In genomic region chr15:39939487-39940452, GRCh38 we compare ENCODE assay signal across 12 cellular contexts. TPM values are rescaled to one million over a fixed set of nuclear protein-coding genes. Genes with fewer than 3 reads are reported as not detected.
DNase-seq lines count a peak whose midpoint lies in the region; ATAC-seq and TF ChIP-seq lines count a peak whose summit lies in the region.
"Had no signal": no experiment of that assay in that cellular context is flagged by ENCODE, and none has a peak within 500 bp of the region (broad histone marks: within the 10 kb centered on the region; RNA-seq: fewer than 3 reads in every experiment).

No MANE protein-coding gene starts in this region.

- H3K4me1 Mint-ChIP-seq in osteocyte (ENCODE audit: unreplicated experiment): peaks cover 64% of the 10 kb centered on the region

- no peak overlapping the region for H3K4me3 Mint-ChIP-seq in osteocyte (ENCODE audit: unreplicated experiment)
- H3K4me3 Mint-ChIP-seq: activated naive CD8-positive, alpha-beta T cell treated with anti-CD3 and anti-CD28 coated beads, Interleukin-2, amount 10 ng/mL, durations not matched to agents 7 days and 5 days; naive thymus-derived CD8-positive, alpha-beta T cell had no signal

- ATAC-seq in GM19452 (IDR thresholded peaks at IDR 0.05; ENCODE audit: unreplicated experiment): peak; percentile 50
- peak; percentile 66 for ATAC-seq in HG03432 (IDR thresholded peaks at IDR 0.05; ENCODE audit: unreplicated experiment)
- ATAC-seq: naive thymus-derived CD8-positive, alpha-beta T cell had no signal

- TF ChIP-seq CTCF in brain microvascular endothelial cell (IDR thresholded peaks at IDR 0.05; ENCODE audit: low read depth, low read length, missing control alignments) (no peak), osteocyte (IDR thresholded peaks at IDR 0.05) (no peak)

- no peaks in the 10 kb centered on the region for H3K9me3 Mint-ChIP-seq in osteocyte (ENCODE audit: unreplicated experiment)
- H3K9me3 Mint-ChIP-seq: activated naive CD8-positive, alpha-beta T cell treated with anti-CD3 and anti-CD28 coated beads, Interleukin-2, amount 10 ng/mL, durations not matched to agents 7 days and 5 days; naive thymus-derived CD8-positive, alpha-beta T cell had no signal

- H3K36me3 Mint-ChIP-seq in osteocyte (ENCODE audit: unreplicated experiment): peaks cover 33% of the 10 kb centered on the region

- no peaks in the 10 kb centered on the region for H3K27me3 ChIP-seq in brain microvascular endothelial cell (replicated peaks)

- H3K27ac ChIP-seq in brain microvascular endothelial cell: peak overlapping the region; percentile 2

- H3K36me3 ChIP-seq in brain microvascular endothelial cell (replicated peaks): peaks cover 19% of the 10 kb centered on the region

- peak overlapping the region; percentile 56 for H3K27ac Mint-ChIP-seq in osteocyte (ENCODE audit: unreplicated experiment)
- H3K27ac Mint-ChIP-seq: activated naive CD8-positive, alpha-beta T cell treated with anti-CD3 and anti-CD28 coated beads, Interleukin-2, amount 10 ng/mL, durations not matched to agents 7 days and 5 days had no signal

- DNase-seq in brain microvascular endothelial cell: no peak
- no peak for DNase-seq in osteocyte (ENCODE audit: extremely low spot score, unreplicated experiment)
- no peak for DNase-seq in GF-D8 (lab: John Stamatoyannopoulos, UW)
- no peak for DNase-seq in epidermal melanocyte (ENCODE audit: insufficient read length, low spot score)
- DNase-seq in GM19238 (ENCODE audit: insufficient read length, low spot score): no peak
- no peak for DNase-seq in NCI-H146 treated with DMSO at 0.1 percent for 48 hours (lab: John Stamatoyannopoulos, UW; ENCODE audit: unreplicated experiment)
- DNase-seq: activated naive CD8-positive, alpha-beta T cell treated with anti-CD3 and anti-CD28 coated beads, Interleukin-2, amount 10 ng/mL, durations not matched to agents 7 days and 5 days; foreskin fibroblast; naive thymus-derived CD8-positive, alpha-beta T cell; NCI-H2171 treated with DMSO at 0.1 percent for 48 hours had no signal

- no peak overlapping the region for H3K4me3 ChIP-seq in brain microvascular endothelial cell (ENCODE audit: low read depth, low read length)

- in situ Hi-C loops in brain microvascular endothelial cell (cut with HindIII; ENCODE audit: low pct_ligation_motif_present, low sequenced_read_pairs): no loop called here

- no peaks in the 10 kb centered on the region for H3K27me3 Mint-ChIP-seq in osteocyte (ENCODE audit: unreplicated experiment)
- H3K27me3 Mint-ChIP-seq: activated naive CD8-positive, alpha-beta T cell treated with anti-CD3 and anti-CD28 coated beads, Interleukin-2, amount 10 ng/mL, durations not matched to agents 7 days and 5 days; naive thymus-derived CD8-positive, alpha-beta T cell had no signal

RNA-seq across cellular contexts. Expression of gene EIF2AK4, which starts 5.9 kb away (rescaled TPM):
- total RNA-seq in osteocyte: 37.8 and 42.2 TPM in 2 replicates

RNA-seq across cellular contexts. Expression of gene GPR176, which starts 19.7 kb away (rescaled TPM):
- 21.1 and 22.0 TPM in 2 replicates for total RNA-seq in osteocyte
- total RNA-seq: naive thymus-derived CD8-positive, alpha-beta T cell had no signal
